ENCODE assay signal across 8 cellular contexts in genomic region chr22:31211862-31212730, GRCh38. TPM values are rescaled to one million over a fixed set of nuclear protein-coding genes. Genes with fewer than 3 reads are reported as not detected.
DNase-seq lines count a peak whose midpoint lies in the region; ATAC-seq and TF ChIP-seq lines count a peak whose summit lies in the region.

Gene LIMK2 (plus strand): TSS chr22:31212298. CDS start chr22:31212409, 111 bp downstream.

- peak; percentile 77 for ATAC-seq in HG03460 (IDR thresholded peaks at IDR 0.05; ENCODE audit: unreplicated experiment)

- H3K4me3 ChIP-seq in BJ (ENCODE audit: low read depth, low read length), result peak within 1 kb of the TSS; percentile 91

- POLR2A ChIA-PET in BJ (lab: Charles Lee), result no interaction called here

- H3K27ac ChIP-seq in cingulate gyrus (ENCODE audit: low read depth, low read length), result peak within 1 kb of the TSS; percentile 47

- peak; percentile 83 for TF ChIP-seq CTCF in BJ (IDR thresholded peaks at IDR 0.05; ENCODE audit: insufficient read depth, low read depth, low read length)

- no peaks in the 10 kb centered on the region for H3K27me3 ChIP-seq in BJ (ENCODE audit: control insufficient read depth, insufficient read depth, low read length)

- CTCF ChIA-PET in BJ (lab: Yijun Ruan, JAX), result interaction anchor here (0.6 to 7.0 kb wide), 34 partner anchors 9 to 233 kb away, joined by 3 to 78 read pairs (median 4); partner anchors contain the start of genes PIK3IP1, RNF185 and SELENOM

- peaks cover 1% of the 10 kb centered on the region; the same call in 1 of the 2 replicates for H3K36me3 ChIP-seq in BJ (ENCODE audit: control insufficient read depth, insufficient read depth, low read length)

- DNase-seq in BJ (ENCODE audit: low read depth), result peak; percentile 21
- DNase-seq in GM19240 (ENCODE audit: insufficient read length, low spot score), result peak; percentile 93
- DNase-seq in NCI-H524 treated with DMSO at 0.1 percent for 48 hours (lab: John Stamatoyannopoulos, UW), result peak; percentile 65
- peak; percentile 98 for DNase-seq in activated CD4-positive, alpha-beta T cell treated with anti-CD3 and anti-CD28 coated beads for 4 hours
- peak; percentile 92 for DNase-seq in kidney tubule cell (ENCODE audit: low spot score)
- peak; percentile 92 to 99 (median 97) for DNase-seq in stimulated activated CD4-positive, alpha-beta T cell treated with anti-CD3 and anti-CD28 coated beads, Interleukin-1b, Interleukin-23, amount 100 ng/mL, for 24 hours (ENCODE audit: low read depth in 4 of 4, low spot score in 1 of 4)

RNA-seq across cellular contexts. Expression of gene LIMK2, which starts in this region (rescaled TPM):
- polyA plus RNA-seq in BJ (2011; rRNA removed), result 5.2 and 5.5 TPM in 2 replicates
- polyA minus RNA-seq in BJ (2011; rRNA and poly(A)+ RNA removed), result 8.7 and 12.8 TPM in 2 replicates

Comparison
In these comparisons a context has a peak if more than half of its experiments do, and no peak if none do; other contexts are left out.
1. Peak in every context shown above with its lines: DNase-seq, ATAC-seq, H3K4me3 ChIP-seq and H3K27ac ChIP-seq.
2. DNase-seq: peak in every context shown above with its lines; median percentile 98 in activated CD4-positive, alpha-beta T cell treated with anti-CD3 and anti-CD28 coated beads for 4 hours; 97 in stimulated activated CD4-positive, alpha-beta T cell treated with anti-CD3 and anti-CD28 coated beads, Interleukin-1b, Interleukin-23, amount 100 ng/mL, for 24 hours; 93 in GM19240; 92 in kidney tubule cell; 65 in NCI-H524 treated with DMSO at 0.1 percent for 48 hours; 21 in BJ.